ENCODE assay signal across 1 cellular context in genomic region chr1:161220002-161220401, GRCh38.
A peak's percentile ranks its signal among the peaks of the same experiment; 100 is the strongest.
TF ChIP-seq lines count a peak whose summit lies in the region.

No MANE protein-coding gene starts in this region.

TF ChIP-seq in HepG2, 621 proteins besides CTCF, POLR2A, EP300 and RAD21 (continued from another document):
- TF ChIP-seq ATF3 (CRISPR knock-in tag; IDR thresholded peaks at IDR 0.05), result no peak
- peak; percentile 69; the same call in 1 of the 2 replicates for TF ChIP-seq ZNF652 (CRISPR knock-in tag; IDR thresholded peaks at IDR 0.05; ENCODE audit: borderline replicate concordance, low read depth)
- TF ChIP-seq ONECUT2 (CRISPR knock-in tag; IDR thresholded peaks at IDR 0.05), result peak; percentile 42; the same call in 1 of the 2 replicates
- no peak for TF ChIP-seq ZNF512B (CRISPR knock-in tag; IDR thresholded peaks at IDR 0.05; ENCODE audit: borderline replicate concordance)
- no peak for TF ChIP-seq ZNF557 (CRISPR knock-in tag; IDR thresholded peaks at IDR 0.05)
- no peak for TF ChIP-seq ZNF34 (CRISPR knock-in tag; IDR thresholded peaks at IDR 0.05; ENCODE audit: borderline replicate concordance)
